In the genomic region with DNA sequence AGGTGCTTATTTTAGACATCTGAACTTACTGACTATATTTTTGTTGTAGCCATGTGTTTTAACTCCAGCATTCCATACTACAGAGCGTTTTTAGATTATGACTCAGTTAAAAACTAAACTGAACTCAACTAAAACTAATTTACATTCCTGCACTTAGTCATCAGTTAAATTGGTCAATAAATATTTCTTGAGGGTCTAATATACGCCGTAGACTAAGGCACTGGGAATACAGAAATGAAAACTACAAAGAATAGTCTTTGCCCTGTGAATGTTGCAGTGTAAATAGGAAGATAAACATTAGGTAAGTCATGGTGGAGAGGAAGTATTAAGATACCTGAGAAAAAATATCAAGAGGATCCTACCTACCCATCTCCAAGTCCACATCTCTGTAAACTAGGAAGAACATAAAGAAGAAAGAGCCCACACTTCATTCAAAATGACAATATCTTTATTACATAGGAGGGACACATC, we compare ENCODE assay signal across 1 cellular context.
TF ChIP-seq lines count a peak whose summit lies in the region.

No MANE protein-coding gene starts in this region.

TF ChIP-seq in HepG2, 621 proteins besides CTCF, POLR2A, EP300 and RAD21 (continued from another document and continues in another):
- TF ChIP-seq, protein P1, sequence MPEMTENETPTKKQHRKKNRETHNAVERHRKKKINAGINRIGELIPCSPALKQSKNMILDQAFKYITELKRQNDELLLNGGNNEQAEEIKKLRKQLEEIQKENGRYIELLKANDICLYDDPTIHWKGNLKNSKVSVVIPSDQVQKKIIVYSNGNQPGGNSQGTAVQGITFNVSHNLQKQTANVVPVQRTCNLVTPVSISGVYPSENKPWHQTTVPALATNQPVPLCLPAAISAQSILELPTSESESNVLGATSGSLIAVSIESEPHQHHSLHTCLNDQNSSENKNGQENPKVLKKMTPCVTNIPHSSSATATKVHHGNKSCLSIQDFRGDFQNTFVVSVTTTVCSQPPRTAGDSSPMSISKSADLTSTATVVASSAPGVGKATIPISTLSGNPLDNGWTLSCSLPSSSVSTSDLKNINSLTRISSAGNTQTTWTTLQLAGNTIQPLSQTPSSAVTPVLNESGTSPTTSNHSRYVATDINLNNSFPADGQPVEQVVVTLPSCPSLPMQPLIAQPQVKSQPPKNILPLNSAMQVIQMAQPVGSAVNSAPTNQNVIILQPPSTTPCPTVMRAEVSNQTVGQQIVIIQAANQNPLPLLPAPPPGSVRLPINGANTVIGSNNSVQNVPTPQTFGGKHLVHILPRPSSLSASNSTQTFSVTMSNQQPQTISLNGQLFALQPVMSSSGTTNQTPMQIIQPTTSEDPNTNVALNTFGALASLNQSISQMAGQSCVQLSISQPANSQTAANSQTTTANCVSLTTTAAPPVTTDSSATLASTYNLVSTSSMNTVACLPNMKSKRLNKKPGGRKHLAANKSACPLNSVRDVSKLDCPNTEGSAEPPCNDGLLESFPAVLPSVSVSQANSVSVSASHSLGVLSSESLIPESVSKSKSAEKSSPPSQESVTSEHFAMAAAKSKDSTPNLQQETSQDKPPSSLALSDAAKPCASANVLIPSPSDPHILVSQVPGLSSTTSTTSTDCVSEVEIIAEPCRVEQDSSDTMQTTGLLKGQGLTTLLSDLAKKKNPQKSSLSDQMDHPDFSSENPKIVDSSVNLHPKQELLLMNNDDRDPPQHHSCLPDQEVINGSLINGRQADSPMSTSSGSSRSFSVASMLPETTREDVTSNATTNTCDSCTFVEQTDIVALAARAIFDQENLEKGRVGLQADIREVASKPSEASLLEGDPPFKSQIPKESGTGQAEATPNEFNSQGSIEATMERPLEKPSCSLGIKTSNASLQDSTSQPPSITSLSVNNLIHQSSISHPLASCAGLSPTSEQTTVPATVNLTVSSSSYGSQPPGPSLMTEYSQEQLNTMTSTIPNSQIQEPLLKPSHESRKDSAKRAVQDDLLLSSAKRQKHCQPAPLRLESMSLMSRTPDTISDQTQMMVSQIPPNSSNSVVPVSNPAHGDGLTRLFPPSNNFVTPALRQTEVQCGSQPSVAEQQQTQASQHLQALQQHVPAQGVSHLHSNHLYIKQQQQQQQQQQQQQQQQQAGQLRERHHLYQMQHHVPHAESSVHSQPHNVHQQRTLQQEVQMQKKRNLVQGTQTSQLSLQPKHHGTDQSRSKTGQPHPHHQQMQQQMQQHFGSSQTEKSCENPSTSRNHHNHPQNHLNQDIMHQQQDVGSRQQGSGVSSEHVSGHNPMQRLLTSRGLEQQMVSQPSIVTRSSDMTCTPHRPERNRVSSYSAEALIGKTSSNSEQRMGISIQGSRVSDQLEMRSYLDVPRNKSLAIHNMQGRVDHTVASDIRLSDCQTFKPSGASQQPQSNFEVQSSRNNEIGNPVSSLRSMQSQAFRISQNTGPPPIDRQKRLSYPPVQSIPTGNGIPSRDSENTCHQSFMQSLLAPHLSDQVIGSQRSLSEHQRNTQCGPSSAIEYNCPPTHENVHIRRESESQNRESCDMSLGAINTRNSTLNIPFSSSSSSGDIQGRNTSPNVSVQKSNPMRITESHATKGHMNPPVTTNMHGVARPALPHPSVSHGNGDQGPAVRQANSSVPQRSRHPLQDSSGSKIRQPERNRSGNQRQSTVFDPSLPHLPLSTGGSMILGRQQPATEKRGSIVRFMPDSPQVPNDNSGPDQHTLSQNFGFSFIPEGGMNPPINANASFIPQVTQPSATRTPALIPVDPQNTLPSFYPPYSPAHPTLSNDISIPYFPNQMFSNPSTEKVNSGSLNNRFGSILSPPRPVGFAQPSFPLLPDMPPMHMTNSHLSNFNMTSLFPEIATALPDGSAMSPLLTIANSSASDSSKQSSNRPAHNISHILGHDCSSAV (CRISPR knock-in tag; IDR thresholded peaks at IDR 0.05; ENCODE audit: borderline replicate concordance) = no peak
- TF ChIP-seq, protein P2, sequence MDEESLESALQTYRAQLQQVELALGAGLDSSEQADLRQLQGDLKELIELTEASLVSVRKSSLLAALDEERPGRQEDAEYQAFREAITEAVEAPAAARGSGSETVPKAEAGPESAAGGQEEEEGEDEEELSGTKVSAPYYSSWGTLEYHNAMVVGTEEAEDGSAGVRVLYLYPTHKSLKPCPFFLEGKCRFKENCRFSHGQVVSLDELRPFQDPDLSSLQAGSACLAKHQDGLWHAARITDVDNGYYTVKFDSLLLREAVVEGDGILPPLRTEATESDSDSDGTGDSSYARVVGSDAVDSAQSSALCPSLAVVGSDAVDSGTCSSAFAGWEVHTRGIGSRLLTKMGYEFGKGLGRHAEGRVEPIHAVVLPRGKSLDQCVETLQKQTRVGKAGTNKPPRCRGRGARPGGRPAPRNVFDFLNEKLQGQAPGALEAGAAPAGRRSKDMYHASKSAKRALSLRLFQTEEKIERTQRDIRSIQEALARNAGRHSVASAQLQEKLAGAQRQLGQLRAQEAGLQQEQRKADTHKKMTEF (CRISPR knock-in tag; IDR thresholded peaks at IDR 0.05) = peak; percentile 86
- peak; percentile 81 for TF ChIP-seq ASH2L (IDR thresholded peaks at IDR 0.05; ENCODE audit: insufficient read length, low read depth, low read length)
- peak; percentile 87 for TF ChIP-seq MED13 (CRISPR knock-in tag; IDR thresholded peaks at IDR 0.05)
- TF ChIP-seq, protein P3, sequence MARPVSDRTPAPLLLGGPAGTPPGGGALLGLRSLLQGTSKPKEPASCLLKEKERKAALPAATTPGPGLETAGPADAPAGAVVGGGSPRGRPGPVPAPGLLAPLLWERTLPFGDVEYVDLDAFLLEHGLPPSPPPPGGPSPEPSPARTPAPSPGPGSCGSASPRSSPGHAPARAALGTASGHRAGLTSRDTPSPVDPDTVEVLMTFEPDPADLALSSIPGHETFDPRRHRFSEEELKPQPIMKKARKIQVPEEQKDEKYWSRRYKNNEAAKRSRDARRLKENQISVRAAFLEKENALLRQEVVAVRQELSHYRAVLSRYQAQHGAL (CRISPR knock-in tag; IDR thresholded peaks at IDR 0.05; ENCODE audit: not compliant biosample characterization) = peak; percentile 24
- peak; percentile 68; the same call in 1 of the 2 replicates for TF ChIP-seq ETV5 (CRISPR knock-in tag; IDR thresholded peaks at IDR 0.05; ENCODE audit: borderline replicate concordance)
- peak; percentile 81 for TF ChIP-seq HNF4A (CRISPR knock-in tag; IDR thresholded peaks at IDR 0.05)
- TF ChIP-seq SOX13 (IDR thresholded peaks at IDR 0.05) = no peak
- TF ChIP-seq SOX13 (CRISPR knock-in tag; conservative IDR thresholded peaks at IDR 0.05 in 1 of 2, IDR thresholded peaks at IDR 0.05 in 1 of 2) = peak in 1 of 2 experiments; percentile 76; a peak in 2 of 4 replicates
- no peak for TF ChIP-seq ZNF431 (CRISPR knock-in tag; IDR thresholded peaks at IDR 0.05; ENCODE audit: borderline replicate concordance, low read depth)
- no peak for TF ChIP-seq MAFG (CRISPR knock-in tag; IDR thresholded peaks at IDR 0.05)
- TF ChIP-seq, protein P4, sequence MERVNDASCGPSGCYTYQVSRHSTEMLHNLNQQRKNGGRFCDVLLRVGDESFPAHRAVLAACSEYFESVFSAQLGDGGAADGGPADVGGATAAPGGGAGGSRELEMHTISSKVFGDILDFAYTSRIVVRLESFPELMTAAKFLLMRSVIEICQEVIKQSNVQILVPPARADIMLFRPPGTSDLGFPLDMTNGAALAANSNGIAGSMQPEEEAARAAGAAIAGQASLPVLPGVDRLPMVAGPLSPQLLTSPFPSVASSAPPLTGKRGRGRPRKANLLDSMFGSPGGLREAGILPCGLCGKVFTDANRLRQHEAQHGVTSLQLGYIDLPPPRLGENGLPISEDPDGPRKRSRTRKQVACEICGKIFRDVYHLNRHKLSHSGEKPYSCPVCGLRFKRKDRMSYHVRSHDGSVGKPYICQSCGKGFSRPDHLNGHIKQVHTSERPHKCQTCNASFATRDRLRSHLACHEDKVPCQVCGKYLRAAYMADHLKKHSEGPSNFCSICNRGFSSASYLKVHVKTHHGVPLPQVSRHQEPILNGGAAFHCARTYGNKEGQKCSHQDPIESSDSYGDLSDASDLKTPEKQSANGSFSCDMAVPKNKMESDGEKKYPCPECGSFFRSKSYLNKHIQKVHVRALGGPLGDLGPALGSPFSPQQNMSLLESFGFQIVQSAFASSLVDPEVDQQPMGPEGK (CRISPR knock-in tag; IDR thresholded peaks at IDR 0.05) = peak; percentile 14; the same call in 1 of the 2 replicates
- peak; percentile 65; the same call in 1 of the 2 replicates for TF ChIP-seq NFKBIZ (CRISPR knock-in tag; IDR thresholded peaks at IDR 0.05)
- peak; percentile 55; the same call in 1 of the 2 replicates for TF ChIP-seq NR2F2 (IDR thresholded peaks at IDR 0.05; ENCODE audit: borderline replicate concordance, low read depth)
- peak; percentile 82 for TF ChIP-seq NKX3-1 (CRISPR knock-in tag; IDR thresholded peaks at IDR 0.05)
- TF ChIP-seq BCL6 (CRISPR knock-in tag; IDR thresholded peaks at IDR 0.05) = peak; percentile 76
- TF ChIP-seq CCDC6 (CRISPR knock-in tag; IDR thresholded peaks at IDR 0.05) = no peak
- TF ChIP-seq, protein P5, sequence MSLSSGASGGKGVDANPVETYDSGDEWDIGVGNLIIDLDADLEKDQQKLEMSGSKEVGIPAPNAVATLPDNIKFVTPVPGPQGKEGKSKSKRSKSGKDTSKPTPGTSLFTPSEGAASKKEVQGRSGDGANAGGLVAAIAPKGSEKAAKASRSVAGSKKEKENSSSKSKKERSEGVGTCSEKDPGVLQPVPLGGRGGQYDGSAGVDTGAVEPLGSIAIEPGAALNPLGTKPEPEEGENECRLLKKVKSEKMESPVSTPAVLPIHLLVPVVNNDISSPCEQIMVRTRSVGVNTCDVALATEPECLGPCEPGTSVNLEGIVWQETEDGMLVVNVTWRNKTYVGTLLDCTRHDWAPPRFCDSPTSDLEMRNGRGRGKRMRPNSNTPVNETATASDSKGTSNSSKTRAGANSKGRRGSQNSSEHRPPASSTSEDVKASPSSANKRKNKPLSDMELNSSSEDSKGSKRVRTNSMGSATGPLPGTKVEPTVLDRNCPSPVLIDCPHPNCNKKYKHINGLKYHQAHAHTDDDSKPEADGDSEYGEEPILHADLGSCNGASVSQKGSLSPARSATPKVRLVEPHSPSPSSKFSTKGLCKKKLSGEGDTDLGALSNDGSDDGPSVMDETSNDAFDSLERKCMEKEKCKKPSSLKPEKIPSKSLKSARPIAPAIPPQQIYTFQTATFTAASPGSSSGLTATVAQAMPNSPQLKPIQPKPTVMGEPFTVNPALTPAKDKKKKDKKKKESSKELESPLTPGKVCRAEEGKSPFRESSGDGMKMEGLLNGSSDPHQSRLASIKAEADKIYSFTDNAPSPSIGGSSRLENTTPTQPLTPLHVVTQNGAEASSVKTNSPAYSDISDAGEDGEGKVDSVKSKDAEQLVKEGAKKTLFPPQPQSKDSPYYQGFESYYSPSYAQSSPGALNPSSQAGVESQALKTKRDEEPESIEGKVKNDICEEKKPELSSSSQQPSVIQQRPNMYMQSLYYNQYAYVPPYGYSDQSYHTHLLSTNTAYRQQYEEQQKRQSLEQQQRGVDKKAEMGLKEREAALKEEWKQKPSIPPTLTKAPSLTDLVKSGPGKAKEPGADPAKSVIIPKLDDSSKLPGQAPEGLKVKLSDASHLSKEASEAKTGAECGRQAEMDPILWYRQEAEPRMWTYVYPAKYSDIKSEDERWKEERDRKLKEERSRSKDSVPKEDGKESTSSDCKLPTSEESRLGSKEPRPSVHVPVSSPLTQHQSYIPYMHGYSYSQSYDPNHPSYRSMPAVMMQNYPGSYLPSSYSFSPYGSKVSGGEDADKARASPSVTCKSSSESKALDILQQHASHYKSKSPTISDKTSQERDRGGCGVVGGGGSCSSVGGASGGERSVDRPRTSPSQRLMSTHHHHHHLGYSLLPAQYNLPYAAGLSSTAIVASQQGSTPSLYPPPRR (CRISPR knock-in tag; IDR thresholded peaks at IDR 0.05; ENCODE audit: borderline replicate concordance) = peak; percentile 89
- peak; percentile 72 for TF ChIP-seq RXRB (CRISPR knock-in tag; IDR thresholded peaks at IDR 0.05; ENCODE audit: borderline replicate concordance)
- TF ChIP-seq, protein P6, sequence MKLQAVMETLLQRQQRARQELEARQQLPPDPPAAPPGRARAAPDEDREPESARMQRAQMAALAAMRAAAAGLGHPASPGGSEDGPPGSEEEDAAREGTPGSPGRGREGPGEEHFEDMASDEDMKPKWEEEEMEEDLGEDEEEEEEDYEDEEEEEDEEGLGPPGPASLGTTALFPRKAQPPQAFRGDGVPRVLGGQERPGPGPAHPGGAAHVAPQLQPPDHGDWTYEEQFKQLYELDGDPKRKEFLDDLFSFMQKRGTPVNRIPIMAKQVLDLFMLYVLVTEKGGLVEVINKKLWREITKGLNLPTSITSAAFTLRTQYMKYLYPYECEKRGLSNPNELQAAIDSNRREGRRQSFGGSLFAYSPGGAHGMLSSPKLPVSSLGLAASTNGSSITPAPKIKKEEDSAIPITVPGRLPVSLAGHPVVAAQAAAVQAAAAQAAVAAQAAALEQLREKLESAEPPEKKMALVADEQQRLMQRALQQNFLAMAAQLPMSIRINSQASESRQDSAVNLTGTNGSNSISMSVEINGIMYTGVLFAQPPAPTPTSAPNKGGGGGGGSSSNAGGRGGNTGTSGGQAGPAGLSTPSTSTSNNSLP (IDR thresholded peaks at IDR 0.05; ENCODE audit: low read depth, low read length) = peak; percentile 91; the same call in 1 of the 2 replicates
- TF ChIP-seq, protein P7, sequence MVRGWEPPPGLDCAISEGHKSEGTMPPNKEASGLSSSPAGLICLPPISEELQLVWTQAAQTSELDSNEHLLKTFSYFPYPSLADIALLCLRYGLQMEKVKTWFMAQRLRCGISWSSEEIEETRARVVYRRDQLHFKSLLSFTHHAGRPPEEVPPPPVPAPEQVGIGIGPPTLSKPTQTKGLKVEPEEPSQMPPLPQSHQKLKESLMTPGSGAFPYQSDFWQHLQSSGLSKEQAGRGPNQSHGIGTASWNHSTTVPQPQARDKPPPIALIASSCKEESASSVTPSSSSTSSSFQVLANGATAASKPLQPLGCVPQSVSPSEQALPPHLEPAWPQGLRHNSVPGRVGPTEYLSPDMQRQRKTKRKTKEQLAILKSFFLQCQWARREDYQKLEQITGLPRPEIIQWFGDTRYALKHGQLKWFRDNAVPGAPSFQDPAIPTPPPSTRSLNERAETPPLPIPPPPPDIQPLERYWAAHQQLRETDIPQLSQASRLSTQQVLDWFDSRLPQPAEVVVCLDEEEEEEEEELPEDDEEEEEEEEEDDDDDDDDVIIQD (CRISPR knock-in tag; IDR thresholded peaks at IDR 0.05; ENCODE audit: low read depth) = peak; percentile 19; the same call in 1 of the 2 replicates
- TF ChIP-seq, protein P8, sequence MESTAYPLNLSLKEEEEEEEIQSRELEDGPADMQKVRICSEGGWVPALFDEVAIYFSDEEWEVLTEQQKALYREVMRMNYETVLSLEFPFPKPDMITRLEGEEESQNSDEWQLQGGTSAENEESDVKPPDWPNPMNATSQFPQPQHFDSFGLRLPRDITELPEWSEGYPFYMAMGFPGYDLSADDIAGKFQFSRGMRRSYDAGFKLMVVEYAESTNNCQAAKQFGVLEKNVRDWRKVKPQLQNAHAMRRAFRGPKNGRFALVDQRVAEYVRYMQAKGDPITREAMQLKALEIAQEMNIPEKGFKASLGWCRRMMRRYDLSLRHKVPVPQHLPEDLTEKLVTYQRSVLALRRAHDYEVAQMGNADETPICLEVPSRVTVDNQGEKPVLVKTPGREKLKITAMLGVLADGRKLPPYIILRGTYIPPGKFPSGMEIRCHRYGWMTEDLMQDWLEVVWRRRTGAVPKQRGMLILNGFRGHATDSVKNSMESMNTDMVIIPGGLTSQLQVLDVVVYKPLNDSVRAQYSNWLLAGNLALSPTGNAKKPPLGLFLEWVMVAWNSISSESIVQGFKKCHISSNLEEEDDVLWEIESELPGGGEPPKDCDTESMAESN (CRISPR knock-in tag; conservative IDR thresholded peaks at IDR 0.05) = 0 out of 2 replicates have a peak, but pooled peaks have one; percentile 53
- 0 out of 2 replicates have a peak, but pooled peaks have one; percentile 22 for TF ChIP-seq ZNF264 (CRISPR knock-in tag; IDR thresholded peaks at IDR 0.05)
- TF ChIP-seq SKI (IDR thresholded peaks at IDR 0.05; ENCODE audit: partially characterized antibody) = peak; percentile 47
